24 cellular contexts compared by ENCODE assay signal in the genomic region with DNA sequence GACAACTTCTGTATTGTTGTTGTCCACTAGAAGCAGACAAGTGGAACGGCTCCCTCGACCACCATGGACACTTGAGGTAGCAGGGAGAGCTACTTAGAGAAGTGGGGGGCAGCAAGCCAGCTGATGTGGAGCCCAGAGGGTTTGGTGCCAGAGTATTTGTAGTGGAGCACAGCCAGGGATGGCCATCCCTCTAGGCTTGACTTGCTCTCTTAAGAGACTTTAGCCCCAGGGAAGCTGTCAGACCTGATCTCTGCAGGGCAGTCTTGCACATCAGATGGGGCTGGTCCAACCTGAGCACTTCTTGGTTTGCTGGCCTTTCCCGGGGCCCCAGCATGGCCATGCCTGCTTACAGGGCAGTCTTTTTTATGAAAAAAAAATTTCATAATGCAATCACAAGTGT.
"Had no signal": no experiment of that assay in that cellular context is flagged by ENCODE, and none has a peak within 500 bp of the region (broad histone marks: within the 10 kb centered on the region; RNA-seq: fewer than 3 reads in every experiment).

No MANE protein-coding gene starts in this region.

- H3K27ac Mint-ChIP-seq: dendritic cell treated with granulocyte-macrophage colony-stimulating factor and Interleukin-4, amounts not matched to agents 40 ng/mL and 50 ng/mL, for 4 days; effector memory CD8-positive, alpha-beta T cell; immature natural killer cell; naive B cell; stimulated activated memory B cell treated with anti-CD40 and anti-IgM and Interleukin-4, amounts not matched to agents 10 μg/mL and 1 μg/mL and 100 μg/mL, for 72 hours; stimulated activated naive CD8-positive, alpha-beta T cell treated with anti-CD3 and anti-CD28 coated beads, Interleukin-15, Interleukin-2, amounts not matched to agents 100 ng/mL and 50 ng/mL, for 24 hours had no signal

- H3K27ac ChIP-seq: esophagus squamous epithelium, gastroesophageal sphincter, left lung, parathyroid adenoma, psoas muscle, right lobe of liver, testis, transverse colon had no signal

- H3K4me3 ChIP-seq: esophagus squamous epithelium, gastroesophageal sphincter, left lung, lung, psoas muscle, right lobe of liver, testis, transverse colon had no signal

- H2AFZ ChIP-seq: parathyroid adenoma had no signal

- H3K4me1 Mint-ChIP-seq: naive B cell; stimulated activated memory B cell treated with anti-CD40 and anti-IgM and Interleukin-4, amounts not matched to agents 10 μg/mL and 1 μg/mL and 100 μg/mL, for 72 hours had no signal

- DNase-seq: effector memory CD8-positive, alpha-beta T cell; esophagus squamous epithelium; foreskin fibroblast; glutamatergic neuron; immature natural killer cell; left lung; mesenchymal stem cell; naive B cell; occipital lobe; psoas muscle; retina; right lobe of liver; stimulated activated CD4-positive, alpha-beta T cell treated with anti-CD3 and anti-CD28 coated beads, Interleukin-4, amount 100 ng/mL, for 1 hour; testis; transverse colon had no signal

- H3K36me3 ChIP-seq: esophagus squamous epithelium, gastroesophageal sphincter, left lung, right lobe of liver, transverse colon had no signal

- H3K27me3 Mint-ChIP-seq: dendritic cell treated with granulocyte-macrophage colony-stimulating factor and Interleukin-4, amounts not matched to agents 40 ng/mL and 50 ng/mL, for 4 days; stimulated activated memory B cell treated with anti-CD40 and anti-IgM and Interleukin-4, amounts not matched to agents 10 μg/mL and 1 μg/mL and 100 μg/mL, for 72 hours had no signal

- H3K27me3 ChIP-seq: esophagus squamous epithelium, gastroesophageal sphincter, left lung, right lobe of liver, testis, transverse colon had no signal

- H3K9me3 Mint-ChIP-seq: dendritic cell treated with granulocyte-macrophage colony-stimulating factor and Interleukin-4, amounts not matched to agents 40 ng/mL and 50 ng/mL, for 4 days; effector memory CD8-positive, alpha-beta T cell; immature natural killer cell; stimulated activated naive CD8-positive, alpha-beta T cell treated with anti-CD3 and anti-CD28 coated beads, Interleukin-15, Interleukin-2, amounts not matched to agents 100 ng/mL and 50 ng/mL, for 24 hours had no signal

- H3K4me1 ChIP-seq: left lung, parathyroid adenoma, psoas muscle, right lobe of liver, testis had no signal

- H3K9ac ChIP-seq: parathyroid adenoma had no signal

- H3K79me2 ChIP-seq: parathyroid adenoma had no signal

- H3K4me3 Mint-ChIP-seq: dendritic cell treated with granulocyte-macrophage colony-stimulating factor and Interleukin-4, amounts not matched to agents 40 ng/mL and 50 ng/mL, for 4 days; effector memory CD8-positive, alpha-beta T cell; immature natural killer cell; naive B cell; nephron; stimulated activated memory B cell treated with anti-CD40 and anti-IgM and Interleukin-4, amounts not matched to agents 10 μg/mL and 1 μg/mL and 100 μg/mL, for 72 hours; stimulated activated naive CD8-positive, alpha-beta T cell treated with anti-CD3 and anti-CD28 coated beads, Interleukin-15, Interleukin-2, amounts not matched to agents 100 ng/mL and 50 ng/mL, for 24 hours had no signal

- FAIRE-seq: colon, keratinocyte had no signal

- H3K9me3 ChIP-seq: esophagus squamous epithelium, gastroesophageal sphincter, left lung, psoas muscle, right lobe of liver, testis, transverse colon had no signal

- ATAC-seq: effector memory CD8-positive, alpha-beta T cell; gastroesophageal sphincter; left lung; psoas muscle; right lobe of liver; stimulated activated memory B cell treated with anti-CD40 and anti-IgM and Interleukin-4, amounts not matched to agents 10 μg/mL and 1 μg/mL and 100 μg/mL, for 72 hours had no signal
